In genomic region chr2:47198985-47199451, GRCh38 we compare ENCODE assay signal across 15 cellular contexts. TPM values are rescaled to one million over a fixed set of nuclear protein-coding genes. Genes with fewer than 3 reads are reported as not detected.
A peak's percentile ranks its signal among the peaks of the same experiment; 100 is the strongest.
DNase-seq lines count a peak whose midpoint lies in the region; ATAC-seq and TF ChIP-seq lines count a peak whose summit lies in the region.
"Had no signal": no experiment of that assay in that cellular context is flagged by ENCODE, and none has a peak within 500 bp of the region (broad histone marks: within the 10 kb centered on the region; RNA-seq: fewer than 3 reads in every experiment).

No MANE protein-coding gene starts in this region.

- H3K9me3 ChIP-seq in mammary epithelial cell (replicated peaks; ENCODE audit: insufficient read depth, low read length), result no peaks in the 10 kb centered on the region
- H3K9me3 ChIP-seq in mucosa of descending colon, result no peaks in the 10 kb centered on the region
- no peaks in the 10 kb centered on the region for H3K9me3 ChIP-seq in body of pancreas
- H3K9me3 ChIP-seq: Caco-2, prostate gland, vagina had no signal

- in situ Hi-C loops in Caki2 (cut with HindIII; ENCODE audit: low pct_unique_long_range_greater_than_20kb, low sequenced_read_pairs) (no loop called here), mammary epithelial cell (cut with MboI; ENCODE audit: low sequenced_read_pairs in 2 of 2) (no loop called here)

- H2AFZ ChIP-seq in mammary epithelial cell (ENCODE audit: low read depth, low read length), result peak overlapping the region; percentile 5

- DNase-seq in Caki2 (ENCODE audit: low read depth), result peak; percentile 57
- DNase-seq in LoVo (ENCODE audit: low spot score), result peak; percentile 51
- DNase-seq in mammary epithelial cell, result peak; percentile 96
- DNase-seq in mucosa of descending colon, result no peak
- DNase-seq in body of pancreas, result no peak
- DNase-seq in NCI-H82 treated with DMSO at 0.1 percent for 48 hours (lab: John Stamatoyannopoulos, UW; ENCODE audit: unreplicated experiment), result no peak
- DNase-seq: activated CD8-positive, alpha-beta memory T cell treated with anti-CD3 and anti-CD28 coated beads, Interleukin-2, amount 10 ng/mL, durations not matched to agents 7 days and 5 days; Caco-2; left ventricle myocardium superior had no signal

- H3K36me3 ChIP-seq in mammary epithelial cell (ENCODE audit: insufficient read depth, low read length) (no peaks in the 10 kb centered on the region), mucosa of descending colon (ENCODE audit: low read depth) (no peaks in the 10 kb centered on the region), body of pancreas (replicated peaks in 1 of 2; ENCODE audit: insufficient read depth in 1 of 2, low read depth in 2 of 2) (no peaks in the 10 kb centered on the region)
- H3K36me3 ChIP-seq: prostate gland, vagina had no signal

- CTCF ChIA-PET in mammary epithelial cell (lab: Charles Lee; ENCODE audit: low non-redundant PET), result no interaction called here

- WGBS in mammary epithelial cell (ENCODE audit: low coverage, missing lambda C conversion rate), result 0% methylated on average over 3 of the region's 3 CpGs
- WGBS in body of pancreas, 2 donors, result 77 to 90% methylated on average over 3 of the region's 3 CpGs

- no TSS peak for BruUV-seq in mammary epithelial cell (replicated peaks; lab: Mats Ljungman, UMichigan)

- no peaks in the 10 kb centered on the region for H4K20me1 ChIP-seq in mammary epithelial cell (ENCODE audit: insufficient read depth, low read length)

- TF ChIP-seq CTCF in mammary epithelial cell (conservative IDR thresholded peaks at IDR 0.05 in 1 of 2, IDR thresholded peaks at IDR 0.05 in 1 of 2; ENCODE audit: extremely low read depth in 1 of 2, insufficient read depth in 1 of 2, low read depth in 1 of 2, low read length in 2 of 2) (no peak), mucosa of descending colon (IDR thresholded peaks at IDR 0.05) (no peak), body of pancreas (IDR thresholded peaks at IDR 0.05) (no peak)

- ATAC-seq in mucosa of descending colon (peak; percentile 13), body of pancreas (no peak), GM19463 (IDR thresholded peaks at IDR 0.05; ENCODE audit: unreplicated experiment) (no peak), HG03439 (IDR thresholded peaks at IDR 0.05; ENCODE audit: unreplicated experiment) (no peak)
- ATAC-seq: activated CD8-positive, alpha-beta memory T cell treated with anti-CD3 and anti-CD28 coated beads, Interleukin-2, amount 10 ng/mL, durations not matched to agents 7 days and 5 days; left ventricle myocardium superior had no signal

- H3K4me2 ChIP-seq in mammary epithelial cell (ENCODE audit: insufficient read depth, low read depth, low read length), result peak overlapping the region; percentile 49

- no peaks in the 10 kb centered on the region for H3K79me2 ChIP-seq in mammary epithelial cell (ENCODE audit: insufficient read depth, low read length)

- H3K4me1 ChIP-seq in mammary epithelial cell (ENCODE audit: insufficient read depth, low read length), result peaks cover 51% of the 10 kb centered on the region
- H3K4me1 ChIP-seq in mucosa of descending colon (ENCODE audit: low read depth), result no peaks in the 10 kb centered on the region
- H3K4me1 ChIP-seq in body of pancreas, result no peaks in the 10 kb centered on the region
- H3K4me1 ChIP-seq: Caco-2, prostate gland, vagina had no signal

- H3K27ac ChIP-seq in mammary epithelial cell (ENCODE audit: insufficient read depth, low read depth, low read length) (peak overlapping the region; percentile 26), body of pancreas (no peak overlapping the region)
- H3K27ac ChIP-seq: prostate gland, vagina had no signal

- H3K4me3 ChIP-seq in mammary epithelial cell (replicated peaks in 1 of 3; ENCODE audit: insufficient read depth in 1 of 3, low read depth in 2 of 3, low read length in 3 of 3) (no peak overlapping the region), mucosa of descending colon (no peak overlapping the region), body of pancreas (no peak overlapping the region)
- H3K4me3 ChIP-seq: prostate gland, vagina had no signal

- TF ChIP-seq POLR2A in body of pancreas (IDR thresholded peaks at IDR 0.05), result no peak

- dilution Hi-C loops in mammary epithelial cell (cut with HindIII; ENCODE audit: low sequenced_read_pairs), result no loop called here

- intact Hi-C loops in mammary epithelial cell (cut with micrococcal nuclease), result loop anchor here (2.0 kb wide), 1 partner anchor 26 kb away; no protein-coding TSS in a partner anchor
- intact Hi-C loops in mucosa of descending colon (cut with DNase I, micrococcal nuclease), result no loop called here
- intact Hi-C loops in body of pancreas (cut with DNase I), result no loop called here

- H3K9ac ChIP-seq in mammary epithelial cell (ENCODE audit: insufficient read depth, low read length), result no peak overlapping the region

- H3K27me3 ChIP-seq in mammary epithelial cell (ENCODE audit: insufficient read depth, low read length), result no peaks in the 10 kb centered on the region
- no peaks in the 10 kb centered on the region for H3K27me3 ChIP-seq in body of pancreas
- H3K27me3 ChIP-seq: vagina had no signal

RNA-seq across cellular contexts. Expression of gene CALM2, which starts 22.7 kb away (rescaled TPM):
- total RNA-seq in Caki2 (2014; rRNA removed; shearing (Covaris generic); ENCODE audit: low replicate concordance), result 953 and 1,027 TPM in 2 replicates
- total RNA-seq in mammary epithelial cell, result 100 to 1,000 TPM; 318 to 470 TPM
- polyA plus RNA-seq in mammary epithelial cell, result 498 TPM
- polyA minus RNA-seq in mammary epithelial cell, result 173 TPM
- 100 to 1,000 TPM; 576 to 657 (median 608) TPM for total RNA-seq in mucosa of descending colon
- total RNA-seq in body of pancreas, result 100 to 1,000 TPM; 167 to 208 TPM

RNA-seq across cellular contexts. Expression of gene STPG4, which starts 43.9 kb away (rescaled TPM):
- total RNA-seq in Caki2 (2014; rRNA removed; shearing (Covaris generic); ENCODE audit: low replicate concordance), result 0.37 and 3.2 TPM in 2 replicates
- total RNA-seq in mammary epithelial cell, result under 1 TPM; 0.17 to 0.64 TPM
- polyA plus RNA-seq in mammary epithelial cell, result not detected
- not detected for polyA minus RNA-seq in mammary epithelial cell
- total RNA-seq in mucosa of descending colon, result under 1 TPM in 2 of 3 donors, not detected in 1; 0.46 to 0.63 TPM
- total RNA-seq in body of pancreas, result not detected
- total RNA-seq: left ventricle myocardium superior had no signal
- polyA plus RNA-seq: endothelial cell of umbilical vein, IgD-negative memory B cell had no signal

Comparison
In these comparisons a context has a peak if more than half of its experiments do, and no peak if none do; other contexts are left out.
1. DNase-seq: peak in Caki2 (single experiment), LoVo (single experiment) and mammary epithelial cell (single experiment); none in mucosa of descending colon (0 of 3), body of pancreas (0 of 4) and NCI-H82 treated with DMSO at 0.1 percent for 48 hours (single experiment).